Comparison of ENCODE assay signal across 14 cellular contexts in the genomic region with DNA sequence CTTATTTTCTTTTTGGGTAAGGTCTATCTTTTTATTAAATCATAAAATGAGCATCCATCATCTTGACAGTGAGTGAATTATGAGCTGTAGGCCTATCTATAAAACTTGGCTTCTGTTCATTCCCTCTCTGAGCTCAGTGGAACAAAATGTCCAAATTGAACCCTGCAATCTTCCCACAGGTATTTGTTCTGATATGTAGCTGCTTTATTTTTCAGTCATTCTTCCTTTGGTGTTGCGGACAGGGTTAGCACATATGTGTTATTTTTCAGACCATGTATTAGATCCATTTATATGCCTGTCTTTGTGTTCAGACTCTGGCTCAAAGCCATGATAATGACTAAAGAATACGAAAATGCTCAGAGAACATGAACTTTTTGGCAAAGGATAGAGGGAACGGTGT.
DNase-seq lines count a peak whose midpoint lies in the region; ATAC-seq and TF ChIP-seq lines count a peak whose summit lies in the region.
"Had no signal": no experiment of that assay in that cellular context is flagged by ENCODE, and none has a peak within 500 bp of the region (broad histone marks: within the 10 kb centered on the region; RNA-seq: fewer than 3 reads in every experiment).

No MANE protein-coding gene starts in this region.

- CTCF ChIA-PET in SK-N-SH (lab: Yijun Ruan, JAX) (interaction anchor here (3.7 kb wide), 1 partner anchor 13 kb away, joined by 18 read pairs; no protein-coding TSS in a partner anchor), Caco-2 (lab: Charles Lee) (interaction anchor here (2.2 kb wide), 1 partner anchor 13 kb away, joined by 18 read pairs; no protein-coding TSS in a partner anchor)
- CTCF ChIA-PET in CD4-positive, alpha-beta memory T cell (lab: Charles Lee; ENCODE audit: partially characterized antibody) = no interaction called here

- H3K9me3 Mint-ChIP-seq in Caco-2 (ENCODE audit: unreplicated experiment) = no peaks in the 10 kb centered on the region
- peaks cover 0 to 5% (median 1%) of the 10 kb centered on the region in 8 donors for H3K9me3 Mint-ChIP-seq in CD4-positive, alpha-beta memory T cell
- peaks cover 4% of the 10 kb centered on the region for H3K9me3 Mint-ChIP-seq in stimulated activated effector memory CD8-positive, alpha-beta T cell treated with anti-CD3 and anti-CD28 coated beads, Interleukin-12 subunit alpha, Interleukin-12 subunit beta, amount 100 ng/mL, for 72 hours
- H3K9me3 Mint-ChIP-seq: H9 had no signal

- no peaks in the 10 kb centered on the region for H3K79me2 ChIP-seq in SK-N-SH (ENCODE audit: insufficient read depth)

- POLR2A ChIA-PET in SK-N-SH (lab: Yijun Ruan, JAX) = no interaction called here
- POLR2A ChIA-PET in Caco-2 (lab: Charles Lee) = no interaction called here
- POLR2A ChIA-PET in CD4-positive, alpha-beta memory T cell (lab: Charles Lee; ENCODE audit: partially characterized antibody) = no interaction called here

- BruUV-seq in Caco-2 (replicated peaks; lab: Mats Ljungman, UMichigan) = no TSS peak

- no peaks in the 10 kb centered on the region for H3K9me2 ChIP-seq in SK-N-SH

- no peak overlapping the region for H3K27ac ChIP-seq in SK-N-SH (ENCODE audit: low read depth in 2 of 2, low read length in 1 of 2)
- peak overlapping the region; percentile 74 for H3K27ac ChIP-seq in psoas muscle
- H3K27ac ChIP-seq in CD4-positive, alpha-beta memory T cell (ENCODE audit: low read depth, low read length) = no peak overlapping the region
- H3K27ac ChIP-seq: 22Rv1 had no signal

- H3K27ac Mint-ChIP-seq in Caco-2 (ENCODE audit: unreplicated experiment) = peak overlapping the region; percentile 4
- no peak overlapping the region for H3K27ac Mint-ChIP-seq in CD4-positive, alpha-beta memory T cell
- H3K27ac Mint-ChIP-seq in stimulated activated effector memory CD8-positive, alpha-beta T cell treated with anti-CD3 and anti-CD28 coated beads, Interleukin-12 subunit alpha, Interleukin-12 subunit beta, amount 100 ng/mL, for 72 hours = no peak overlapping the region
- H3K27ac Mint-ChIP-seq: CD14-positive monocyte; CD8-positive, alpha-beta memory T cell; H9 had no signal

- no peaks in the 10 kb centered on the region for H3F3A ChIP-seq in SK-N-SH (replicated peaks; ENCODE audit: insufficient read depth)

- no peaks in the 10 kb centered on the region for H4K20me1 ChIP-seq in SK-N-SH (ENCODE audit: insufficient read depth)

- intact Hi-C loops in Caco-2 (cut with micrococcal nuclease; ENCODE audit: unreplicated experiment) = loop anchor here (5.0 kb wide), 1 partner anchor 200 kb away; a partner anchor contains a TSS
- intact Hi-C loops in psoas muscle (cut with DNase I) = no loop called here
- intact Hi-C loops in CD4-positive, alpha-beta memory T cell (cut with micrococcal nuclease) = no loop called here

- no peak for TF ChIP-seq EP300 in SK-N-SH (IDR thresholded peaks at IDR 0.05; ENCODE audit: borderline replicate concordance in 1 of 2, low read depth in 1 of 2, low read length in 1 of 2)

- no peak overlapping the region for H3K4me3 Mint-ChIP-seq in Caco-2 (ENCODE audit: unreplicated experiment)
- H3K4me3 Mint-ChIP-seq in CD4-positive, alpha-beta memory T cell = no peak overlapping the region
- H3K4me3 Mint-ChIP-seq in stimulated activated effector memory CD8-positive, alpha-beta T cell treated with anti-CD3 and anti-CD28 coated beads, Interleukin-12 subunit alpha, Interleukin-12 subunit beta, amount 100 ng/mL, for 72 hours = no peak overlapping the region
- H3K4me3 Mint-ChIP-seq: CD14-positive monocyte; CD8-positive, alpha-beta memory T cell; H9 had no signal

- TF ChIP-seq RAD21 in SK-N-SH (IDR thresholded peaks at IDR 0.05; ENCODE audit: low read length) = no peak

- peaks cover 22% of the 10 kb centered on the region for H3K4me1 Mint-ChIP-seq in Caco-2 (ENCODE audit: low read depth, unreplicated experiment)
- no peaks in the 10 kb centered on the region for H3K4me1 Mint-ChIP-seq in CD4-positive, alpha-beta memory T cell
- no peaks in the 10 kb centered on the region for H3K4me1 Mint-ChIP-seq in stimulated activated effector memory CD8-positive, alpha-beta T cell treated with anti-CD3 and anti-CD28 coated beads, Interleukin-12 subunit alpha, Interleukin-12 subunit beta, amount 100 ng/mL, for 72 hours
- H3K4me1 Mint-ChIP-seq: CD14-positive monocyte; CD8-positive, alpha-beta memory T cell had no signal

- H2AFZ ChIP-seq in SK-N-SH (ENCODE audit: low read depth) = no peak overlapping the region

- no peaks in the 10 kb centered on the region for H3K27me3 Mint-ChIP-seq in Caco-2 (ENCODE audit: insufficient read depth, unreplicated experiment)
- H3K27me3 Mint-ChIP-seq in CD4-positive, alpha-beta memory T cell = no peaks in the 10 kb centered on the region

- no peaks in the 10 kb centered on the region for H3K9me3 ChIP-seq in SK-N-SH
- no peaks in the 10 kb centered on the region for H3K9me3 ChIP-seq in Caco-2
- H3K9me3 ChIP-seq in psoas muscle = no peaks in the 10 kb centered on the region
- no peaks in the 10 kb centered on the region for H3K9me3 ChIP-seq in CD4-positive, alpha-beta memory T cell (ENCODE audit: control insufficient read depth in 1 of 2, low read length in 2 of 2)

- H3K4me2 ChIP-seq in SK-N-SH = no peak overlapping the region

- no peaks in the 10 kb centered on the region for H3K36me3 Mint-ChIP-seq in Caco-2 (ENCODE audit: insufficient read depth, unreplicated experiment)
- no peaks in the 10 kb centered on the region for H3K36me3 Mint-ChIP-seq in CD4-positive, alpha-beta memory T cell
- H3K36me3 Mint-ChIP-seq in stimulated activated effector memory CD8-positive, alpha-beta T cell treated with anti-CD3 and anti-CD28 coated beads, Interleukin-12 subunit alpha, Interleukin-12 subunit beta, amount 100 ng/mL, for 72 hours = no peaks in the 10 kb centered on the region
- H3K36me3 Mint-ChIP-seq: CD14-positive monocyte; CD8-positive, alpha-beta memory T cell had no signal

- TF ChIP-seq CTCF in SK-N-SH (IDR thresholded peaks at IDR 0.05) = no peak
- TF ChIP-seq CTCF in Caco-2 (IDR thresholded peaks at IDR 0.05; ENCODE audit: insufficient read depth in 1 of 2, low read depth in 1 of 2, low read length in 1 of 2, severe bottlenecking in 1 of 2, unreplicated experiment in 1 of 2) = no peak
- no peak for TF ChIP-seq CTCF in psoas muscle (IDR thresholded peaks at IDR 0.05)

- H3K4me3 ChIP-seq in SK-N-SH (ENCODE audit: low read depth in 2 of 2, low read length in 1 of 2) (no peak overlapping the region), Caco-2 (ENCODE audit: low read depth, low read length) (no peak overlapping the region), psoas muscle (no peak overlapping the region)
- no peak overlapping the region for H3K4me3 ChIP-seq in CD4-positive, alpha-beta memory T cell (ENCODE audit: low read length in 2 of 2)

- H3K27me3 ChIP-seq in SK-N-SH (ENCODE audit: insufficient read depth) = no peaks in the 10 kb centered on the region
- H3K27me3 ChIP-seq in Caco-2 (replicated peaks; ENCODE audit: control insufficient read depth, insufficient read depth, low read length) = no peaks in the 10 kb centered on the region
- H3K27me3 ChIP-seq in psoas muscle (ENCODE audit: insufficient read depth in 3 of 3, low read length in 2 of 3) = no peaks in the 10 kb centered on the region
- no peaks in the 10 kb centered on the region for H3K27me3 ChIP-seq in CD4-positive, alpha-beta memory T cell (ENCODE audit: insufficient read depth, low read length)

- H3K9ac ChIP-seq in SK-N-SH = no peak overlapping the region

- WGBS in SK-N-SH (ENCODE audit: low lambda C conversion rate) = 50% methylated on average over 3 of the region's 3 CpGs
- WGBS in psoas muscle, 3 donors = 34 to 70% (median 45%) methylated on average over 3 of the region's 3 CpGs

- ATAC-seq in SK-N-SH treated with all-trans-retinoic acid at 6 μM for 48 hours = no peak
- ATAC-seq in psoas muscle = peak in 3 of 4 donors; percentile 58 to 76 (median 63)
- no peak for ATAC-seq in stimulated activated effector memory CD8-positive, alpha-beta T cell treated with anti-CD3 and anti-CD28 coated beads, Interleukin-12 subunit alpha, Interleukin-12 subunit beta, amount 100 ng/mL, for 72 hours

- H3K36me3 ChIP-seq in SK-N-SH (replicated peaks in 1 of 2; ENCODE audit: control insufficient read depth in 1 of 2, insufficient read depth in 2 of 2, low read length in 1 of 2) = no peaks in the 10 kb centered on the region
- H3K36me3 ChIP-seq in Caco-2 (ENCODE audit: control insufficient read depth, insufficient read depth, low read length) = no peaks in the 10 kb centered on the region
- H3K36me3 ChIP-seq in psoas muscle (ENCODE audit: insufficient read depth in 1 of 2, low read depth in 1 of 2) = no peaks in the 10 kb centered on the region
- no peaks in the 10 kb centered on the region for H3K36me3 ChIP-seq in CD4-positive, alpha-beta memory T cell (ENCODE audit: insufficient read depth, low read length)

- DNase-seq in SK-N-SH = no peak
- no peak for DNase-seq in Caco-2
- peak; percentile 30 for DNase-seq in astrocyte of the hippocampus (ENCODE audit: low read depth, low spot score)
- no peak for DNase-seq in psoas muscle
- no peak for DNase-seq in CD4-positive, alpha-beta memory T cell
- DNase-seq in stimulated activated CD4-positive, alpha-beta T cell treated with anti-CD3 and anti-CD28 coated beads, Interleukin-1b, Interleukin-23, amount 100 ng/mL, for 48 hours = no peak
- DNase-seq in stimulated activated effector memory CD8-positive, alpha-beta T cell treated with anti-CD3 and anti-CD28 coated beads, Interleukin-12 subunit alpha, Interleukin-12 subunit beta, amount 100 ng/mL, for 72 hours (ENCODE audit: low spot score in 2 of 2) = no peak
- DNase-seq: CD8-positive, alpha-beta memory T cell; GF-D8; GOT3; H9 had no signal

- H3K4me1 ChIP-seq in SK-N-SH (ENCODE audit: control insufficient read depth in 1 of 2, insufficient read depth in 2 of 2, low read depth in 1 of 2, low read length in 1 of 2) (peaks cover 12 to 18% of the 10 kb centered on the region in 2 experiments; a peak in 3 of 4 replicates), Caco-2 (peaks cover 25% of the 10 kb centered on the region), psoas muscle (peaks cover 30% of the 10 kb centered on the region)
- no peaks in the 10 kb centered on the region for H3K4me1 ChIP-seq in CD4-positive, alpha-beta memory T cell (ENCODE audit: insufficient read depth, low read length)

TF ChIP-seq in SK-N-SH treated with all-trans-retinoic acid at 6 μM for 48 hours, 23 proteins besides CTCF, POLR2A, EP300 and RAD21 (continues in another document):
- no peak for TF ChIP-seq CSDC2 (CRISPR knock-in tag; IDR thresholded peaks at IDR 0.05)
- TF ChIP-seq ISL1 (CRISPR knock-in tag; IDR thresholded peaks at IDR 0.05) = peak; percentile 21; the same call in 1 of the 2 replicates

TF ChIP-seq in SK-N-SH, 30 proteins besides CTCF, POLR2A, EP300 and RAD21 (continues in another document):
- TF ChIP-seq MEF2A (IDR thresholded peaks at IDR 0.05; ENCODE audit: borderline replicate concordance, low read depth) = no peak
- no peak for TF ChIP-seq GABPA (IDR thresholded peaks at IDR 0.05; ENCODE audit: low read depth)
- TF ChIP-seq FOXJ3 (CRISPR knock-in tag; IDR thresholded peaks at IDR 0.05) = no peak
- TF ChIP-seq GATA2 (CRISPR knock-in tag; IDR thresholded peaks at IDR 0.05) = no peak
- no peak for TF ChIP-seq FOSL2 (IDR thresholded peaks at IDR 0.05; ENCODE audit: borderline replicate concordance, low read depth)
- no peak for TF ChIP-seq TEAD4 (IDR thresholded peaks at IDR 0.05; ENCODE audit: borderline replicate concordance, insufficient read depth)

Comparison
In these comparisons a context has a peak if more than half of its experiments do, and no peak if none do; other contexts are left out.
1. ATAC-seq: peak in psoas muscle (3 of 4); none in SK-N-SH treated with all-trans-retinoic acid at 6 μM for 48 hours (single experiment) and stimulated activated effector memory CD8-positive, alpha-beta T cell treated with anti-CD3 and anti-CD28 coated beads, Interleukin-12 subunit alpha, Interleukin-12 subunit beta, amount 100 ng/mL, for 72 hours (single experiment).